ENCODE assay signal across 1 cellular context in the genomic region with DNA sequence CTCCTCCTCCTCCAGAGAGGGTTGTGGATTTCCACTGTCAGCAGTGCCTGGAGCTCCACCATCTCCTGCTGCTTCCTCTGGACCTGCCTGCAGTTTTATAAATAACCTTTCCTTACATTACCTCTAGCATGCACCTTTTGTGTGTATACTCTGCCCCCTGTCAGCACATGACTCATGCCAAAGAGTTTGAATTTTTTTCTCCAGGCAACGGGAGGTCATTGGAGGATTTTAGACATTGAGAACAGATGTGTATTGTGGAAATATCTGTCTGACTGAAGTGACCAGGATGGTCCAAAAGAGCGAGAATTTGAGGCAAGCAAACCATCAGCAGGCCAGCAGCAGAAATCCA.
TF ChIP-seq lines count a peak whose summit lies in the region.

No MANE protein-coding gene starts in this region.

TF ChIP-seq in IMR-90, 13 proteins besides CTCF, POLR2A, EP300 and RAD21:
- TF ChIP-seq BHLHE40 (IDR thresholded peaks at IDR 0.05; ENCODE audit: low read depth, low read length) (no peak), FOS (IDR thresholded peaks at IDR 0.05; ENCODE audit: low read depth, low read length) (no peak), RCOR1 (IDR thresholded peaks at IDR 0.05; ENCODE audit: insufficient replicate concordance, low read length) (no peak), ELK1 (IDR thresholded peaks at IDR 0.05; ENCODE audit: borderline replicate concordance, low read depth, low read length) (no peak)
